Comparison of ENCODE assay signal across 1 cellular context in genomic region chr6:146381486-146381885, GRCh38.
TF ChIP-seq lines count a peak whose summit lies in the region.

No MANE protein-coding gene starts in this region.

TF ChIP-seq in SK-N-SH treated with all-trans-retinoic acid at 6 μM for 48 hours, 23 proteins besides CTCF, POLR2A, EP300 and RAD21 (continued from another document):
- no peak for TF ChIP-seq PATZ1 (CRISPR knock-in tag; IDR thresholded peaks at IDR 0.05; ENCODE audit: borderline replicate concordance)
- TF ChIP-seq ZNF70 (CRISPR knock-in tag; IDR thresholded peaks at IDR 0.05), result no peak
- TF ChIP-seq CSDC2 (CRISPR knock-in tag; IDR thresholded peaks at IDR 0.05), result no peak
- TF ChIP-seq TSHZ2 (CRISPR knock-in tag; IDR thresholded peaks at IDR 0.05), result no peak
- no peak for TF ChIP-seq RARB (CRISPR knock-in tag; IDR thresholded peaks at IDR 0.05)
- TF ChIP-seq ZFP30 (CRISPR knock-in tag; IDR thresholded peaks at IDR 0.05), result no peak
- TF ChIP-seq ZNF8 (CRISPR knock-in tag; IDR thresholded peaks at IDR 0.05), result no peak
TF ChIP-seq in SK-N-SH treated with all-trans-retinoic acid at 6 μM for 48 hours: peak in this region for 0.
